1 cellular context compared by ENCODE assay signal in genomic region chr16:14400285-14400977, GRCh38.
TF ChIP-seq lines count a peak whose summit lies in the region.

No MANE protein-coding gene starts in this region.

TF ChIP-seq in H1, 55 proteins besides CTCF, POLR2A, EP300 and RAD21:
- TF ChIP-seq SIRT6 (IDR thresholded peaks at IDR 0.05; ENCODE audit: low read length) (no peak), CHD2 (IDR thresholded peaks at IDR 0.05; ENCODE audit: low read length) (no peak), SRF (IDR thresholded peaks at IDR 0.05; ENCODE audit: low read depth, low read length) (no peak), RFX5 (IDR thresholded peaks at IDR 0.05; ENCODE audit: borderline replicate concordance, low read depth, low read length) (no peak), GABPA (IDR thresholded peaks at IDR 0.05; ENCODE audit: borderline replicate concordance, insufficient read depth, low read length) (no peak), SIX5 (IDR thresholded peaks at IDR 0.05; ENCODE audit: low read depth, low read length) (no peak), EZH2 (IDR thresholded peaks at IDR 0.05; ENCODE audit: low read depth, low read length, severe bottlenecking) (no peak), CEBPB (IDR thresholded peaks at IDR 0.05; ENCODE audit: low read depth, low read length) (no peak), ATF3 (IDR thresholded peaks at IDR 0.05; ENCODE audit: insufficient read depth, low read depth, low read length) (no peak)
